Comparison of ENCODE assay signal across 20 cellular contexts in the genomic region with DNA sequence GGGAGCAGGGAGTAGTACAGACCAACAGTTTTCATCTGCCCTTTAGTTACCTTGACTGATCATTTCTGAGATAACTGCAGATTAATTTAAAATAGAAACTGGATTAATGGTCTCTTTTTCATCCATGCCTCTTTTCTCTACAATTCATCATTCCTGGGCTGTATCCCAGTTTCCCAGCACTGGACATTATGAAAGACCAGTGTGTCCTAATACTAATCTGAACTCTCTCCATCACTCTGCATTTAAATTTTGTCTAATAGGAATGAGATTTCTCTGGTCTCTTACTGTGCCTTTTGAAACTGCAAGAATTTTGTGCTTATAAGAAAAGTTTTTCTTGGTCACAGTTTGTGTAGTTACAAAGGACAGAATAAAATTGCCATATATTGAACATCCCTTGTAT.
"Had no signal": no experiment of that assay in that cellular context is flagged by ENCODE, and none has a peak within 500 bp of the region (broad histone marks: within the 10 kb centered on the region; RNA-seq: fewer than 3 reads in every experiment).

No MANE protein-coding gene starts in this region.

- DNase-seq: activated CD4-positive, alpha-beta T cell treated with anti-CD3 and anti-CD28 coated beads for 48 hours; activated CD4-positive, alpha-beta T cell treated with anti-CD3 and anti-CD28 coated beads, Interleukin-2, amount 50 U/mL, for 4 hours; activated CD4-positive, CD25-positive, alpha-beta regulatory T cell treated with anti-CD3 and anti-CD28 coated beads, Interleukin-2, amount 50 U/mL, for 72 hours; activated CD8-positive, alpha-beta memory T cell treated with anti-CD3 and anti-CD28 coated beads, Interleukin-2, amount 50 U/mL, for 48 hours; activated CD8-positive, alpha-beta T cell treated with anti-CD3 and anti-CD28 coated beads, Interleukin-2, amount 10 ng/mL, durations not matched to agents 7 days and 5 days; activated naive CD4-positive, alpha-beta T cell treated with anti-CD3 and anti-CD28 coated beads, Interleukin-2, amount 50 U/mL, for 16 hours; activated naive CD8-positive, alpha-beta T cell treated with anti-CD3 and anti-CD28 coated beads, Interleukin-2, amount 10 ng/mL, durations not matched to agents 7 days and 5 days; activated T-cell treated with anti-CD3 and anti-CD28 coated beads, Interleukin-2, amount 50 U/mL, for 1 hour; aorta; MM.1S; NCI-H1105 treated with DMSO at 0.1 percent for 48 hours; NCI-H146; NCI-H187 treated with DMSO at 0.1 percent for 48 hours; NCI-H2081 treated with DMSO at 0.1 percent for 48 hours; NCI-H446; NCI-H524; Peyer's patch; SHP77 treated with DMSO at 0.1 percent for 48 hours; T-helper 9 cell had no signal

- H3K27ac ChIP-seq: Peyer's patch, RWPE1 had no signal

- H3K4me3 ChIP-seq: Peyer's patch had no signal

- H3K9me3 ChIP-seq: Peyer's patch had no signal

- H3K27me3 ChIP-seq: Peyer's patch had no signal

- H3K4me1 ChIP-seq: Peyer's patch had no signal
